Comparison of ENCODE assay signal across 20 cellular contexts in genomic region chr15:66644000-66644787, GRCh38. TPM values are rescaled to one million over a fixed set of nuclear protein-coding genes. Genes with fewer than 3 reads are reported as not detected.
A peak's percentile ranks its signal among the peaks of the same experiment; 100 is the strongest.
DNase-seq lines count a peak whose midpoint lies in the region; ATAC-seq, FAIRE-seq and TF ChIP-seq lines count a peak whose summit lies in the region.
"Had no signal": no experiment of that assay in that cellular context is flagged by ENCODE, and none has a peak within 500 bp of the region (broad histone marks: within the 10 kb centered on the region; RNA-seq: fewer than 3 reads in every experiment).

No MANE protein-coding gene starts in this region.

- H3K27me3 ChIP-seq in brain microvascular endothelial cell (replicated peaks), result no peaks in the 10 kb centered on the region
- H3K27me3 ChIP-seq: breast epithelium, gastroesophageal sphincter, suprapubic skin had no signal

- CTCF ChIA-PET in HEK293 (lab: Yijun Ruan, JAX), result interaction anchor here (0.9 to 1.1 kb wide), 2 partner anchors 25 to 130 kb away, joined by 5 read pairs; no protein-coding TSS in a partner anchor

- H3K27ac ChIP-seq in HEK293 (ENCODE audit: extremely low read depth, low read depth, low read length) (no peak overlapping the region), brain microvascular endothelial cell (peak overlapping the region; percentile 56), kidney (ENCODE audit: low read depth in 2 of 2, low read length in 2 of 2) (peak overlapping the region; percentile 51 to 88)
- H3K27ac ChIP-seq: breast epithelium, suprapubic skin had no signal

- H3K4me1 ChIP-seq in HEK293 (ENCODE audit: control insufficient read depth, insufficient read depth, low read length) (no peaks in the 10 kb centered on the region; the same call in 1 of the 2 replicates), kidney (ENCODE audit: control insufficient read depth in 1 of 2, insufficient read depth in 1 of 2, low read depth in 1 of 2, low read length in 2 of 2) (peaks cover 7 to 15% of the 10 kb centered on the region in 2 donors)
- H3K4me1 ChIP-seq: breast epithelium had no signal

- peak overlapping the region in 1 of 2 donors; percentile 40 for H3K9ac ChIP-seq in kidney (ENCODE audit: low read length in 2 of 2)

- H3K27ac Mint-ChIP-seq in osteocyte (ENCODE audit: unreplicated experiment), result peak overlapping the region; percentile 3
- H3K27ac Mint-ChIP-seq: activated naive CD4-positive, alpha-beta T cell treated with anti-CD3 and anti-CD28 coated beads for 36 hours; immature natural killer cell; T-cell had no signal

- H3K4me3 ChIP-seq in HEK293 (ENCODE audit: low read depth, low read length) (no peak overlapping the region), brain microvascular endothelial cell (ENCODE audit: low read depth, low read length) (no peak overlapping the region), kidney (ENCODE audit: low read length in 2 of 2) (no peak overlapping the region)
- H3K4me3 ChIP-seq: breast epithelium, gastroesophageal sphincter, suprapubic skin had no signal

- no peak for FAIRE-seq in kidney (lab: Jason Lieb, UNC)
- FAIRE-seq: GM12892, RCC 7860 had no signal

- no peaks in the 10 kb centered on the region for H3K27me3 Mint-ChIP-seq in osteocyte (ENCODE audit: unreplicated experiment)

- in situ Hi-C loops in brain microvascular endothelial cell (cut with HindIII; ENCODE audit: low pct_ligation_motif_present, low sequenced_read_pairs), result no loop called here

- ATAC-seq in GM21825 (IDR thresholded peaks at IDR 0.05; ENCODE audit: unreplicated experiment), result no peak
- ATAC-seq in HG03097 (IDR thresholded peaks at IDR 0.05; ENCODE audit: low FRiP score, unreplicated experiment), result no peak
- ATAC-seq: activated CD4-positive, CD25-positive, alpha-beta regulatory T cell treated with anti-CD3 and anti-CD28 coated beads, Interleukin-2, amount 50 U/mL, for 24 hours; gastroesophageal sphincter; T-cell had no signal

- peaks cover 23% of the 10 kb centered on the region for H3K4me1 Mint-ChIP-seq in osteocyte (ENCODE audit: unreplicated experiment)
- H3K4me1 Mint-ChIP-seq: immature natural killer cell, T-cell had no signal

- H3K36me3 Mint-ChIP-seq in osteocyte (ENCODE audit: unreplicated experiment), result no peaks in the 10 kb centered on the region
- H3K36me3 Mint-ChIP-seq: immature natural killer cell, T-cell had no signal

- POLR2A ChIA-PET in HEK293 (lab: Yijun Ruan, JAX), result no interaction called here

- H3K9me3 ChIP-seq in HEK293 (ENCODE audit: control insufficient read depth, insufficient read depth, low read depth, low read length) (no peaks in the 10 kb centered on the region), kidney (ENCODE audit: control insufficient read depth in 1 of 2, low read length in 2 of 2) (no peaks in the 10 kb centered on the region)
- H3K9me3 ChIP-seq: breast epithelium, gastroesophageal sphincter, suprapubic skin had no signal

- H3K4me3 Mint-ChIP-seq in osteocyte (ENCODE audit: unreplicated experiment), result no peak overlapping the region
- H3K4me3 Mint-ChIP-seq: activated naive CD4-positive, alpha-beta T cell treated with anti-CD3 and anti-CD28 coated beads for 36 hours; immature natural killer cell; T-cell had no signal

- intact Hi-C loops in kidney (cut with DNase I), result no loop called here

- peak; percentile 20 for DNase-seq in brain microvascular endothelial cell
- DNase-seq in kidney, result no peak
- DNase-seq in osteocyte (ENCODE audit: extremely low spot score, unreplicated experiment), result no peak
- no peak for DNase-seq in NCI-H2196 treated with DMSO at 0.1 percent for 48 hours (lab: John Stamatoyannopoulos, UW; ENCODE audit: unreplicated experiment)
- no peak for DNase-seq in effector CD4-positive, alpha-beta T cell
- DNase-seq: activated CD8-positive, alpha-beta memory T cell treated with anti-CD3 and anti-CD28 coated beads, Interleukin-2, amount 50 U/mL, for 4 hours; activated naive CD4-positive, alpha-beta T cell treated with anti-CD3 and anti-CD28 coated beads for 36 hours; immature natural killer cell; NCI-H187 treated with DMSO at 0.1 percent for 48 hours; NCI-H524 treated with DMSO at 0.1 percent for 48 hours; T-cell had no signal

- TF ChIP-seq CTCF in HEK293 (tag by site-specific recombination; IDR thresholded peaks at IDR 0.05), result no peak
- TF ChIP-seq CTCF in brain microvascular endothelial cell (IDR thresholded peaks at IDR 0.05; ENCODE audit: low read depth, low read length, missing control alignments), result no peak
- no peak for TF ChIP-seq CTCF in kidney (IDR thresholded peaks at IDR 0.05; ENCODE audit: borderline replicate concordance, extremely low read depth, insufficient read depth)
- no peak for TF ChIP-seq CTCF in osteocyte (IDR thresholded peaks at IDR 0.05)

- H3K36me3 ChIP-seq in HEK293 (ENCODE audit: control insufficient read depth in 2 of 2, insufficient read depth in 1 of 2, low read length in 2 of 2), result no peaks in the 10 kb centered on the region
- no peaks in the 10 kb centered on the region for H3K36me3 ChIP-seq in brain microvascular endothelial cell (replicated peaks)
- H3K36me3 ChIP-seq in kidney (ENCODE audit: control insufficient read depth in 1 of 2, insufficient read depth in 2 of 2, low read length in 2 of 2), result no peaks in the 10 kb centered on the region
- H3K36me3 ChIP-seq: breast epithelium, gastroesophageal sphincter, suprapubic skin had no signal

- no peaks in the 10 kb centered on the region for H3K9me3 Mint-ChIP-seq in osteocyte (ENCODE audit: unreplicated experiment)
- H3K9me3 Mint-ChIP-seq: activated naive CD4-positive, alpha-beta T cell treated with anti-CD3 and anti-CD28 coated beads for 36 hours; immature natural killer cell; T-cell had no signal

TF ChIP-seq in HEK293, 187 proteins besides CTCF, POLR2A, EP300 and RAD21:
- TF ChIP-seq SETDB1 (IDR thresholded peaks at IDR 0.05; ENCODE audit: insufficient read length, low read length) (no peak), SCRT2 (tag by site-specific recombination; IDR thresholded peaks at IDR 0.05) (0 out of 2 replicates have a peak, but pooled peaks have one; percentile 20)
TF ChIP-seq in HEK293: peak in this region for 1.

RNA-seq across cellular contexts. Expression of gene SMAD6, which starts 57.8 kb away (rescaled TPM):
- total RNA-seq in kidney, result 23.0 TPM
- 15.4 TPM for polyA plus RNA-seq in kidney (ENCODE audit: insufficient read depth, low read depth, low replicate concordance)
- 14.6 and 17.5 TPM in 2 replicates for total RNA-seq in osteocyte
- polyA plus RNA-seq: immature natural killer cell had no signal
